In the genomic region with DNA sequence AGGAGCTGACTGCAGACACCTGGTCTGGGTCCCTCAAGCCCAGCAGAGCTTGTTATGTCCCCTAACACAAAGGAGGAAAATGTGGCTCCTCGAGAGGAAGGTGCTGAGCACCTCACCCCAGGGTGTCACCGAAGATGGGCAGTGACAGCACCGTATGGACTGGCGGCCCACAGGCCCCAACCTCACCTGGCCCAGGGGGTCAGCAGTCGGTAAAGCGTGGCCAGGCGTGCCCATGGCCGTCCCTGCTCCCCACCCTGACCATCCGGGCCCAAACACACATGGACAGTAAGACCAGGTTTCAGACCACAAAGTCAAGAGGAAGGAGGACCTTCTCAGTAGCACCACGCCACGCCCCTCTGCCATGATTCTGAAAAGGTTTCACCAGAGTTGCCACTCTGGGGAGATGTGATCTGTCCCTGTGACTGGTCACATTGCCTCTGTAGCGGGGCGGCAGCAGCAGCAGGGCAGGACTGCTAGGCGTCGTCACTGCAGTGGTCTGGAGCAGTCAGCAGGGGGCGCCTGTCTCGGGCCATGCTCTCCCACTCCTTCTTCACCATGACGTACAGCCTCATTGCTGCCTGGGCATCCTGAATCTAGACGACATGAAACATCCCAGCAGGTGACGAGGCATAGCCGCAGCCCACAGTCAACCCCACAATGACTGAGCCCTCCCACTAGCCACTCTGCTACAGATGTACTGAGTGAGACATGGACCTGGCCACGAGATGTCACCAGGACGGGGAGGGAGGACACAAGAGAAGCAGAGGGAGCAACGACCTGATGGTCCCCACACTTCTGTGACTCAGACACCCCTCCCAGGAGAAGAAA, we compare ENCODE assay signal across 1 cellular context.
TF ChIP-seq lines count a peak whose summit lies in the region.

No MANE protein-coding gene starts in this region.

TF ChIP-seq in IMR-90, 13 proteins besides CTCF, POLR2A, EP300 and RAD21:
- TF ChIP-seq USF2 (IDR thresholded peaks at IDR 0.05; ENCODE audit: low read depth, low read length) (peak; percentile 14; the same call in 1 of the 2 replicates), SMC3 (IDR thresholded peaks at IDR 0.05; ENCODE audit: low read depth, low read length) (peak; percentile 81), MXI1 (IDR thresholded peaks at IDR 0.05; ENCODE audit: borderline replicate concordance, low read depth, low read length) (peak; percentile 60; the same call in 1 of the 2 replicates), RFX5 (IDR thresholded peaks at IDR 0.05; ENCODE audit: low read depth, low read length) (no peak)
TF ChIP-seq in IMR-90: peak in this region for 3.
